Comparison of ENCODE assay signal across 9 cellular contexts in genomic region chr1:190320952-190321351, GRCh38.
DNase-seq lines count a peak whose midpoint lies in the region; ATAC-seq and TF ChIP-seq lines count a peak whose summit lies in the region.
"Had no signal": no experiment of that assay in that cellular context is flagged by ENCODE, and none has a peak within 500 bp of the region (broad histone marks: within the 10 kb centered on the region; RNA-seq: fewer than 3 reads in every experiment).

No MANE protein-coding gene starts in this region.

- H3K23me2 ChIP-seq in H9 (ENCODE audit: insufficient read length, low read depth, low read length, poor library complexity, severe bottlenecking): no peaks in the 10 kb centered on the region

- H3K27me3 ChIP-seq in H9 (ENCODE audit: insufficient read depth, low read length) (no peaks in the 10 kb centered on the region), trophoblast cell (ENCODE audit: insufficient read depth, low read length) (no peaks in the 10 kb centered on the region)

- no peaks in the 10 kb centered on the region for H3K27me3 Mint-ChIP-seq in H9 (ENCODE audit: low read depth)

- DNase-seq in H9 (no peak), NCI-H82 (lab: John Stamatoyannopoulos, UW) (peak; percentile 80), cardiac fibroblast (ENCODE audit: low read depth in 2 of 2) (peak; percentile 5 to 68), trophoblast cell (peak; percentile 0 to 14), NCI-H510A (lab: John Stamatoyannopoulos, UW) (no peak), HuH-7.5 (ENCODE audit: low spot score) (no peak)
- DNase-seq: NCI-H774 had no signal

- H3K9me3 ChIP-seq in H9 (ENCODE audit: control insufficient read depth, low read depth, low read length): no peaks in the 10 kb centered on the region
- H3K9me3 ChIP-seq in trophoblast cell (ENCODE audit: insufficient read depth, low read depth, low read length): no peaks in the 10 kb centered on the region

- H3K27ac ChIP-seq in H9 (ENCODE audit: insufficient read length, low read depth, low read length) (no peak overlapping the region), trophoblast cell (ENCODE audit: low read depth, low read length) (no peak overlapping the region)

- H3T11ph ChIP-seq in H9 (ENCODE audit: low read length): no peak overlapping the region

- H2BK120ac ChIP-seq in H9 (ENCODE audit: low read depth, low read length, poor library complexity, severe bottlenecking): no peak overlapping the region
- no peak overlapping the region for H2BK120ac ChIP-seq in trophoblast cell (ENCODE audit: insufficient read depth, low read length, poor library complexity)

- no peak overlapping the region for H3K4me2 ChIP-seq in H9 (ENCODE audit: insufficient read depth, insufficient read length, low read length)
- H3K4me2 ChIP-seq in trophoblast cell (ENCODE audit: low read length): no peak overlapping the region

- no peak overlapping the region for H4K12ac ChIP-seq in trophoblast cell (ENCODE audit: low read depth, low read length)

- no peaks in the 10 kb centered on the region for H3K79me1 ChIP-seq in H9 (ENCODE audit: insufficient read depth, low read depth, low read length, poor library complexity, severe bottlenecking)
- no peaks in the 10 kb centered on the region for H3K79me1 ChIP-seq in trophoblast cell (ENCODE audit: low read length)

- H2BK15ac ChIP-seq in H9 (ENCODE audit: low read depth, low read length): no peak overlapping the region

- H2AK5ac ChIP-seq in H9 (ENCODE audit: insufficient read length, low read length): no peak overlapping the region
- H2AK5ac ChIP-seq in trophoblast cell (ENCODE audit: low read length): no peak overlapping the region

- WGBS in H9 (ENCODE audit: extremely low coverage, insufficient read length, low lambda C conversion rate): no CpG with 5 or more reads among the region's 3 CpGs
- WGBS in trophoblast cell (ENCODE audit: extremely low coverage, insufficient coverage, insufficient read length): no CpG with 5 or more reads among the region's 3 CpGs

- H3K79me2 ChIP-seq in H9 (ENCODE audit: insufficient read depth, low read length) (no peaks in the 10 kb centered on the region), trophoblast cell (ENCODE audit: control insufficient read depth, insufficient read depth, low read length, poor library complexity) (no peaks in the 10 kb centered on the region)

- H3K4ac ChIP-seq in H9 (ENCODE audit: low read depth, low read length) (no peak overlapping the region), trophoblast cell (ENCODE audit: low read depth, low read length) (no peak overlapping the region)

- H3K23ac ChIP-seq in H9 (ENCODE audit: insufficient read length, low read depth, low read length): no peak overlapping the region
- no peak overlapping the region for H3K23ac ChIP-seq in trophoblast cell (ENCODE audit: low read length)

- H3K18ac ChIP-seq in H9 (ENCODE audit: insufficient read length, low read depth, low read length) (no peak overlapping the region), trophoblast cell (ENCODE audit: low read length) (no peak overlapping the region)

- H4K20me1 ChIP-seq in H9 (ENCODE audit: control insufficient read depth, insufficient read depth, insufficient read length): no peaks in the 10 kb centered on the region

- H4K91ac ChIP-seq in H9 (ENCODE audit: insufficient read length, low read depth, low read length) (no peak overlapping the region), trophoblast cell (ENCODE audit: low read depth, low read length) (no peak overlapping the region)

- H4K8ac ChIP-seq in H9 (replicated peaks; ENCODE audit: insufficient read length, low read depth, low read length): no peak overlapping the region
- no peak overlapping the region for H4K8ac ChIP-seq in trophoblast cell (ENCODE audit: low read depth, low read length)

- no peak overlapping the region for H2BK20ac ChIP-seq in H9 (ENCODE audit: low read depth, low read length, poor library complexity, severe bottlenecking)

- H2BK12ac ChIP-seq in H9 (ENCODE audit: insufficient read length, low read depth, low read length) (no peak overlapping the region), trophoblast cell (ENCODE audit: low read length) (no peak overlapping the region)

- no peak overlapping the region for H2BK5ac ChIP-seq in H9 (ENCODE audit: insufficient read length, low read length)
- no peak overlapping the region for H2BK5ac ChIP-seq in trophoblast cell (ENCODE audit: low read depth, low read length, poor library complexity)

- no peak overlapping the region; a peak in 1 of 7 replicates for H3K27ac Mint-ChIP-seq in H9

- no peaks in the 10 kb centered on the region for H3K9me3 Mint-ChIP-seq in H9

- H3K4me1 ChIP-seq in H9 (ENCODE audit: insufficient read depth, low read length) (no peaks in the 10 kb centered on the region), trophoblast cell (ENCODE audit: control insufficient read depth in 1 of 2, insufficient read depth in 2 of 2, low read length in 2 of 2) (no peaks in the 10 kb centered on the region)

- H3K56ac ChIP-seq in H9 (ENCODE audit: insufficient read length, low read depth, low read length): no peak overlapping the region

- ATAC-seq in GM19452 (IDR thresholded peaks at IDR 0.05; ENCODE audit: unreplicated experiment) (no peak), GM19023 (IDR thresholded peaks at IDR 0.05; ENCODE audit: unreplicated experiment) (no peak)

- H3K36me3 ChIP-seq in trophoblast cell (ENCODE audit: control insufficient read depth in 1 of 2, insufficient read depth in 2 of 2, low read length in 2 of 2): no peaks in the 10 kb centered on the region

- H2AFZ ChIP-seq in H9 (ENCODE audit: low read length): no peak overlapping the region
- no peak overlapping the region for H2AFZ ChIP-seq in trophoblast cell (ENCODE audit: insufficient read depth, low read length, poor library complexity)

- H3K4me1 Mint-ChIP-seq in H9: no peaks in the 10 kb centered on the region

- no peaks in the 10 kb centered on the region for H3K36me3 Mint-ChIP-seq in H9 (ENCODE audit: insufficient read depth in 1 of 3, low read depth in 3 of 3)

- H3K9ac ChIP-seq in H9 (ENCODE audit: extremely low read depth, insufficient read length, low read length) (no peak overlapping the region), trophoblast cell (ENCODE audit: low read length) (no peak overlapping the region)

- peak; percentile 59; the same call in 2 of the 3 replicates for TF ChIP-seq CTCF in H9 (conservative IDR thresholded peaks at IDR 0.05)
- no peak for TF ChIP-seq CTCF in cardiac fibroblast (IDR thresholded peaks at IDR 0.05; ENCODE audit: low read depth, low read length)

- H3K14ac ChIP-seq in H9 (ENCODE audit: insufficient read depth, low read length) (no peak overlapping the region), trophoblast cell (ENCODE audit: low read length) (no peak overlapping the region)

- no peak overlapping the region for H3K4me3 ChIP-seq in cardiac fibroblast (replicated peaks in 1 of 2; ENCODE audit: low read depth in 2 of 2, low read length in 2 of 2)
- H3K4me3 ChIP-seq in trophoblast cell (ENCODE audit: low read depth, low read length): no peak overlapping the region

- H4K5ac ChIP-seq in H9 (ENCODE audit: insufficient read length, low read depth, low read length): no peak overlapping the region

- no peak overlapping the region for H3K4me3 Mint-ChIP-seq in H9

Comparison
In these comparisons a context has a peak if more than half of its experiments do, and no peak if none do; other contexts are left out.
1. DNase-seq: peak in NCI-H82 (single experiment), cardiac fibroblast (2 of 2) and trophoblast cell (2 of 2); none in H9 (single experiment), NCI-H510A (single experiment) and HuH-7.5 (single experiment).